Comparison of ENCODE assay signal across 7 cellular contexts in the genomic region with DNA sequence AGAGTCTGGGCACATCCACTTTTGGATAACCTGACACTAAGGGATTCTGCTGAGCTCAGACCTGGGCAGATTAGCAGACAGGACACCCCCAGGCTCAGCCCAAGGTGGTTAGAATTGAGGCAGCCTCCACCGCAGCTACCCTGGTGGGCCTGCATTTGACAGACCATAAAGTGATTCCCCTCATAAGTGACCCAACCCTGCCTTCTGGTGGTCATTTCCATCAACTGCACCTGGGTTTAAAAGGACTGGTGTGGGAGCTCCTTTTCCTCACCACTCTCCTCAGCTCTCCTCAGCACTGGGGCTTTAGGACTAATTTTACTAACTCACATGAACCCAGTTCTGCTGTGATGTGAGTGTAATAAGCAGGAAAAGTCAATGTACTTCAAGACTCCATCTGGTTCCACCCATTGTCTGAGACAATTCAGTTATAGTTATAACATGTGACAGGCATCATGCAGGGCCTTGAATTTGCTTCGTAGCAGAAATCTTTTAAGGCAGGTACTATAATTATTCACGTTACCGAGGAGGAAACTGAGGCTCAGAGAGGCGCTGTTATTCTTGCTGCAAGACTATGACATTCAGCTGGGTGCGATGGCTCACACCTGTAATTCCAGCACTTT. TPM values are rescaled to one million over a fixed set of nuclear protein-coding genes. Genes with fewer than 3 reads are reported as not detected.
DNase-seq lines count a peak whose midpoint lies in the region; ATAC-seq and TF ChIP-seq lines count a peak whose summit lies in the region.

No MANE protein-coding gene starts in this region.

- no peaks in the 10 kb centered on the region for H3K36me3 Mint-ChIP-seq in mesothelial cell of epicardium

- H3K4me1 ChIP-seq in HAP-1: no peaks in the 10 kb centered on the region

- in situ Hi-C loops in HAP-1 (cut with MboI; ENCODE audit: low sequenced_read_pairs): loop anchor here (10.0 kb wide), 2 partner anchors 290 to 700 kb away; no protein-coding TSS in a partner anchor

- H3K4me3 Mint-ChIP-seq in mesothelial cell of epicardium: no peak overlapping the region

- no peak overlapping the region for H3K27ac Mint-ChIP-seq in mesothelial cell of epicardium

- intact Hi-C loops in dorsolateral prefrontal cortex (cut with DNase I): loop anchor here (1.0 to 10.0 kb wide), 6 partner anchors 282 to 692 kb away; no protein-coding TSS in a partner anchor

- H3K4me3 ChIP-seq in HAP-1: no peak overlapping the region
- H3K4me3 ChIP-seq in dorsolateral prefrontal cortex: no peak overlapping the region

- DNase-seq in EH (ENCODE audit: low read depth): peak; percentile 72
- DNase-seq in HAP-1 (ENCODE audit: low spot score in 2 of 2): peak; percentile 12 to 67
- DNase-seq in OCI-M1 (lab: John Stamatoyannopoulos, UW): peak; percentile 66
- DNase-seq in dorsolateral prefrontal cortex: peak in 4 of 10 donors; percentile 21 to 65 (median 48)
- DNase-seq in mesothelial cell of epicardium (ENCODE audit: low spot score in 2 of 2, unreplicated experiment in 2 of 2): peak in 1 of 2 experiments; percentile 69
- no peak for DNase-seq in GF-D8 (lab: John Stamatoyannopoulos, UW)

- no peaks in the 10 kb centered on the region for H3K27me3 Mint-ChIP-seq in mesothelial cell of epicardium (ENCODE audit: low read depth)

- no peak for ATAC-seq in HG03095 (IDR thresholded peaks at IDR 0.05; ENCODE audit: unreplicated experiment)

- TF ChIP-seq CTCF in dorsolateral prefrontal cortex (IDR thresholded peaks at IDR 0.05 in 54 of 56, conservative IDR thresholded peaks at IDR 0.05 in 2 of 56; ENCODE audit: low read depth in 1 of 56, partially characterized antibody in 56 of 56): peak; percentile 56 to 85 (median 76)
- peak; percentile 84 for TF ChIP-seq CTCF in mesothelial cell of epicardium (IDR thresholded peaks at IDR 0.05; ENCODE audit: unreplicated experiment)

- H3K27me3 ChIP-seq in HAP-1 (ENCODE audit: low read depth) (no peaks in the 10 kb centered on the region), dorsolateral prefrontal cortex (no peaks in the 10 kb centered on the region)

- H3K9me3 ChIP-seq in HAP-1: no peaks in the 10 kb centered on the region

- peaks cover 4% of the 10 kb centered on the region for H3K9me3 Mint-ChIP-seq in mesothelial cell of epicardium

- H3K4me1 Mint-ChIP-seq in mesothelial cell of epicardium: peaks cover 14% of the 10 kb centered on the region

- H3K27ac ChIP-seq in dorsolateral prefrontal cortex: no peak overlapping the region

- no peaks in the 10 kb centered on the region for H3K36me3 ChIP-seq in HAP-1 (replicated peaks)

RNA-seq across cellular contexts. Expression of a gene that starts 42.5 kb away (rescaled TPM):
- 1 to 10 TPM in 118 of 120 experiments, under 1 TPM in 2; 0.71 to 10.0 (median 3.6) TPM for total RNA-seq in dorsolateral prefrontal cortex
- 3.7 to 4.3 TPM (median 3.7 TPM) in 3 replicates for total RNA-seq in mesothelial cell of epicardium
